In the genomic region with DNA sequence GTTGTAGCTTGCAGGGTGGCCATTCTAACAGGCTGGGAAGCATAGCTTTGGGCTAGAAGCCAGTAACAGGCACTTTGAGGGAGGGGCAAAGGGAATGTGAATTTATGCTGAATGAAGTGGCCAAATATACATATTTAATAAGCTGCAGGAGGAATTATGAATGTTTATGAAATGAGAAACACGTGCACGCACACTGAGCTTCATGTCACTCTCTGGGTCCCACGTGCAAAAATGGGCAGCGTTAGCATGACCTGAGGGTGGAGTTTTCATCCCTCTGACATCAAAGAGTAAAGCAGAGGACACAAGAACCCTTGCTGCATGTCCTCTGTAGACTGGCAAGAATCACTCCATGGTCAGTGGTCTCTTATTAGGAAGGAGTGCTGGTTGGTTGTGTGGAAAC, we compare ENCODE assay signal across 40 cellular contexts.
"Had no signal": no experiment of that assay in that cellular context is flagged by ENCODE, and none has a peak within 500 bp of the region (broad histone marks: within the 10 kb centered on the region; RNA-seq: fewer than 3 reads in every experiment).

No MANE protein-coding gene starts in this region.

- H3K4me1 ChIP-seq: ascending aorta, body of pancreas, breast epithelium had no signal

- ATAC-seq: activated naive CD4-positive, alpha-beta T cell treated with anti-CD3 and anti-CD28 coated beads, Interleukin-2, amount 50 U/mL, for 72 hours; activated naive CD8-positive, alpha-beta T cell treated with anti-CD3 and anti-CD28 coated beads, Interleukin-2, amount 50 U/mL, for 24 hours; activated T-cell treated with anti-CD3 and anti-CD28 coated beads, Interleukin-2, amount 50 U/mL, for 4 hours; activated T-cell treated with anti-CD3 and anti-CD28 coated beads, Interleukin-2, amount 50 U/mL, for 72 hours; activated T-helper 17 cell treated with anti-CD3 and anti-CD28 coated beads, Interleukin-2, amount 50 U/mL, for 72 hours; body of pancreas had no signal

- DNase-seq: activated effector memory CD4-positive, alpha-beta T cell treated with anti-CD3 and anti-CD28 coated beads, Interleukin-2, amount 50 U/mL, for 16 hours; activated effector memory CD4-positive, alpha-beta T cell treated with Interleukin-2 at 50 U/mL for 16 hours; activated gamma-delta T cell; activated gamma-delta T cell treated with Interleukin-2 at 50 U/mL for 16 hours; activated naive CD4-positive, alpha-beta T cell; activated naive CD4-positive, alpha-beta T cell treated with anti-CD3 and anti-CD28 coated beads for 36 hours; activated naive CD4-positive, alpha-beta T cell treated with anti-CD3 and anti-CD28 coated beads, Interleukin-2, amount 10 ng/mL, durations not matched to agents 7 days and 5 days; activated naive CD4-positive, alpha-beta T cell treated with anti-CD3 and anti-CD28 coated beads, Interleukin-2, amount 50 U/mL, for 16 hours; activated naive CD4-positive, alpha-beta T cell treated with Interleukin-2 at 50 U/mL for 16 hours; activated naive CD8-positive, alpha-beta T cell treated with anti-CD3 and anti-CD28 coated beads for 36 hours; activated naive CD8-positive, alpha-beta T cell treated with anti-CD3 and anti-CD28 coated beads, Interleukin-2, amount 10 ng/mL, durations not matched to agents 7 days and 5 days; activated naive CD8-positive, alpha-beta T cell treated with anti-CD3 and anti-CD28 coated beads, Interleukin-2, amount 50 U/mL, for 24 hours; activated T-cell treated with anti-CD3 and anti-CD28 coated beads, Interleukin-2, amount 50 U/mL, for 1 hour; activated T-cell treated with anti-CD3 and anti-CD28 coated beads, Interleukin-2, amount 50 U/mL, for 24 hours; activated T-cell treated with anti-CD3 and anti-CD28 coated beads, Interleukin-2, amount 50 U/mL, for 4 hours; activated T-cell treated with anti-CD3 and anti-CD28 coated beads, Interleukin-2, amount 50 U/mL, for 48 hours; activated T-cell treated with anti-CD3 and anti-CD28 coated beads, Interleukin-2, amount 50 U/mL, for 72 hours; adrenal gland; amniotic stem cell; amygdala; anterior cingulate cortex; aorta; body of pancreas; brain microvascular endothelial cell; caudate nucleus; central memory CD4-positive, alpha-beta T cell; cerebellar nuclear complex had no signal

- H3K9me3 Mint-ChIP-seq: activated naive CD4-positive, alpha-beta T cell treated with anti-CD3 and anti-CD28 coated beads for 36 hours; activated naive CD4-positive, alpha-beta T cell treated with anti-CD3 and anti-CD28 coated beads, Interleukin-2, amount 10 ng/mL, durations not matched to agents 7 days and 5 days; activated naive CD4-positive, alpha-beta T cell treated with anti-CD3 and anti-CD28 coated beads, Interleukin-2, amount 50 U/mL, for 24 hours; activated naive CD4-positive, alpha-beta T cell treated with anti-CD3 and anti-CD28 coated beads, Interleukin-2, amount 50 U/mL, for 72 hours; activated naive CD8-positive, alpha-beta T cell treated with anti-CD3 and anti-CD28 coated beads for 36 hours; activated naive CD8-positive, alpha-beta T cell treated with anti-CD3 and anti-CD28 coated beads, Interleukin-2, amount 10 ng/mL, durations not matched to agents 7 days and 5 days; activated naive CD8-positive, alpha-beta T cell treated with anti-CD3 and anti-CD28 coated beads, Interleukin-2, amount 50 U/mL, for 24 hours; activated T-cell treated with anti-CD3 and anti-CD28 coated beads, Interleukin-2, amount 50 U/mL, for 24 hours; activated T-cell treated with anti-CD3 and anti-CD28 coated beads, Interleukin-2, amount 50 U/mL, for 4 hours; activated T-cell treated with anti-CD3 and anti-CD28 coated beads, Interleukin-2, amount 50 U/mL, for 72 hours; activated T-helper 1 cell treated with anti-CD3 and anti-CD28 coated beads, Interleukin-12 subunit alpha, Interleukin-12 subunit beta, Interleukin-2, Interleukin-4 antibody, amounts not matched to agents 30 ng/mL and 10 ng/mL and 1 ng/mL, durations not matched to agents 14 hours and 24 hours and 36 hours; activated T-helper 17 cell treated with anti-CD3 and anti-CD28 coated beads, Interleukin-2, amount 50 U/mL, for 72 hours; activated T-helper 2 cell treated with anti-CD3 and anti-CD28 coated beads, Interferon-gamma antibody, Interleukin-2, Interleukin-4, amounts not matched to agents 10 μg/mL and 5 μg/mL and 100 μg/mL, durations not matched to agents 14 hours and 24 hours and 36 hours; brain; central memory CD8-positive, alpha-beta T cell had no signal

- H3K4me1 Mint-ChIP-seq: activated naive CD4-positive, alpha-beta T cell treated with anti-CD3 and anti-CD28 coated beads, Interleukin-2, amount 10 ng/mL, durations not matched to agents 7 days and 5 days; activated naive CD4-positive, alpha-beta T cell treated with anti-CD3 and anti-CD28 coated beads, Interleukin-2, amount 50 U/mL, for 24 hours; activated naive CD8-positive, alpha-beta T cell treated with anti-CD3 and anti-CD28 coated beads for 36 hours; activated naive CD8-positive, alpha-beta T cell treated with anti-CD3 and anti-CD28 coated beads, Interleukin-2, amount 10 ng/mL, durations not matched to agents 7 days and 5 days; activated naive CD8-positive, alpha-beta T cell treated with anti-CD3 and anti-CD28 coated beads, Interleukin-2, amount 50 U/mL, for 24 hours; activated T-helper 17 cell treated with anti-CD3 and anti-CD28 coated beads, Interleukin-2, amount 50 U/mL, for 72 hours; central memory CD8-positive, alpha-beta T cell had no signal

- H3K27ac Mint-ChIP-seq: activated naive CD4-positive, alpha-beta T cell treated with anti-CD3 and anti-CD28 coated beads for 36 hours; activated naive CD4-positive, alpha-beta T cell treated with anti-CD3 and anti-CD28 coated beads, Interleukin-2, amount 10 ng/mL, durations not matched to agents 7 days and 5 days; activated naive CD4-positive, alpha-beta T cell treated with anti-CD3 and anti-CD28 coated beads, Interleukin-2, amount 50 U/mL, for 24 hours; activated naive CD4-positive, alpha-beta T cell treated with anti-CD3 and anti-CD28 coated beads, Interleukin-2, amount 50 U/mL, for 72 hours; activated naive CD8-positive, alpha-beta T cell; activated naive CD8-positive, alpha-beta T cell treated with anti-CD3 and anti-CD28 coated beads for 36 hours; activated naive CD8-positive, alpha-beta T cell treated with anti-CD3 and anti-CD28 coated beads, Interleukin-2, amount 10 ng/mL, durations not matched to agents 7 days and 5 days; activated naive CD8-positive, alpha-beta T cell treated with anti-CD3 and anti-CD28 coated beads, Interleukin-2, amount 50 U/mL, for 24 hours; activated T-cell treated with anti-CD3 and anti-CD28 coated beads, Interleukin-2, amount 50 U/mL, for 24 hours; activated T-cell treated with anti-CD3 and anti-CD28 coated beads, Interleukin-2, amount 50 U/mL, for 72 hours; activated T-helper 1 cell treated with anti-CD3 and anti-CD28 coated beads, Interleukin-12 subunit alpha, Interleukin-12 subunit beta, Interleukin-2, Interleukin-4 antibody, amounts not matched to agents 30 ng/mL and 10 ng/mL and 1 ng/mL, durations not matched to agents 14 hours and 24 hours and 36 hours; activated T-helper 17 cell treated with anti-CD3 and anti-CD28 coated beads, Interleukin-2, amount 50 U/mL, for 72 hours; activated T-helper 2 cell treated with anti-CD3 and anti-CD28 coated beads, Interferon-gamma antibody, Interleukin-2, Interleukin-4, amounts not matched to agents 10 μg/mL and 5 μg/mL and 100 μg/mL, durations not matched to agents 14 hours and 24 hours and 36 hours; brain had no signal

- H3K27me3 Mint-ChIP-seq: activated naive CD4-positive, alpha-beta T cell treated with anti-CD3 and anti-CD28 coated beads, Interleukin-2, amount 50 U/mL, for 24 hours; activated naive CD8-positive, alpha-beta T cell; activated naive CD8-positive, alpha-beta T cell treated with anti-CD3 and anti-CD28 coated beads, Interleukin-2, amount 10 ng/mL, durations not matched to agents 7 days and 5 days; activated T-cell treated with anti-CD3 and anti-CD28 coated beads, Interleukin-2, amount 50 U/mL, for 24 hours; brain had no signal

- H3K4me3 ChIP-seq: adrenal gland, ascending aorta, body of pancreas, breast epithelium, cardiac muscle cell had no signal

- H3K36me3 ChIP-seq: adrenal gland, ascending aorta, brain microvascular endothelial cell, breast epithelium, cardiac muscle cell had no signal

- FAIRE-seq: astrocyte, bronchial epithelial cell had no signal

- H3K9me3 ChIP-seq: adrenal gland, ascending aorta, body of pancreas, breast epithelium had no signal

- H3K4me3 Mint-ChIP-seq: activated naive CD4-positive, alpha-beta T cell treated with anti-CD3 and anti-CD28 coated beads for 36 hours; activated naive CD4-positive, alpha-beta T cell treated with anti-CD3 and anti-CD28 coated beads, Interleukin-2, amount 10 ng/mL, durations not matched to agents 7 days and 5 days; activated naive CD4-positive, alpha-beta T cell treated with anti-CD3 and anti-CD28 coated beads, Interleukin-2, amount 50 U/mL, for 24 hours; activated naive CD8-positive, alpha-beta T cell; activated naive CD8-positive, alpha-beta T cell treated with anti-CD3 and anti-CD28 coated beads for 36 hours; activated naive CD8-positive, alpha-beta T cell treated with anti-CD3 and anti-CD28 coated beads, Interleukin-2, amount 10 ng/mL, durations not matched to agents 7 days and 5 days; activated naive CD8-positive, alpha-beta T cell treated with anti-CD3 and anti-CD28 coated beads, Interleukin-2, amount 50 U/mL, for 24 hours; activated T-cell treated with anti-CD3 and anti-CD28 coated beads, Interleukin-2, amount 50 U/mL, for 24 hours; activated T-cell treated with anti-CD3 and anti-CD28 coated beads, Interleukin-2, amount 50 U/mL, for 4 hours; activated T-cell treated with anti-CD3 and anti-CD28 coated beads, Interleukin-2, amount 50 U/mL, for 72 hours; activated T-helper 1 cell treated with anti-CD3 and anti-CD28 coated beads, Interleukin-12 subunit alpha, Interleukin-12 subunit beta, Interleukin-2, Interleukin-4 antibody, amounts not matched to agents 30 ng/mL and 10 ng/mL and 1 ng/mL, durations not matched to agents 14 hours and 24 hours and 36 hours; activated T-helper 17 cell treated with anti-CD3 and anti-CD28 coated beads, Interleukin-2, amount 50 U/mL, for 72 hours; brain; central memory CD8-positive, alpha-beta T cell had no signal

- H3K36me3 Mint-ChIP-seq: activated naive CD4-positive, alpha-beta T cell treated with anti-CD3 and anti-CD28 coated beads, Interleukin-2, amount 10 ng/mL, durations not matched to agents 7 days and 5 days; activated naive CD4-positive, alpha-beta T cell treated with anti-CD3 and anti-CD28 coated beads, Interleukin-2, amount 50 U/mL, for 24 hours; activated naive CD4-positive, alpha-beta T cell treated with anti-CD3 and anti-CD28 coated beads, Interleukin-2, amount 50 U/mL, for 72 hours; activated naive CD8-positive, alpha-beta T cell; activated naive CD8-positive, alpha-beta T cell treated with anti-CD3 and anti-CD28 coated beads for 36 hours; activated naive CD8-positive, alpha-beta T cell treated with anti-CD3 and anti-CD28 coated beads, Interleukin-2, amount 10 ng/mL, durations not matched to agents 7 days and 5 days; brain had no signal

- H3K27ac ChIP-seq: adrenal gland, ascending aorta, body of pancreas, brain microvascular endothelial cell, breast epithelium, cardiac muscle cell had no signal

- H3K27me3 ChIP-seq: adrenal gland, ascending aorta, body of pancreas, brain microvascular endothelial cell, breast epithelium, cardiac muscle cell had no signal
